ENCODE assay signal across 25 cellular contexts in genomic region chr3:24689353-24689752, GRCh38.
"Had no signal": no experiment of that assay in that cellular context is flagged by ENCODE, and none has a peak within 500 bp of the region (broad histone marks: within the 10 kb centered on the region; RNA-seq: fewer than 3 reads in every experiment).

No MANE protein-coding gene starts in this region.

- H3K36me3 Mint-ChIP-seq: activated naive CD8-positive, alpha-beta T cell; memory B cell; natural killer cell treated with Interleukin-12 subunit alpha and Interleukin-12 subunit beta and Interleukin-15 and Interleukin-18, amount 100 ng/mL, for 72 hours had no signal

- H3K9me3 ChIP-seq: body of pancreas, colonic mucosa, esophagus squamous epithelium, mucosa of descending colon, tibial nerve had no signal

- ATAC-seq: activated CD4-positive, CD25-positive, alpha-beta regulatory T cell treated with anti-CD3 and anti-CD28 coated beads, Interleukin-2, amount 50 U/mL, for 24 hours; body of pancreas; left colon; mucosa of descending colon; natural killer cell treated with Interleukin-12 subunit alpha and Interleukin-12 subunit beta and Interleukin-15 and Interleukin-18, amount 100 ng/mL, for 72 hours; right cardiac atrium had no signal

- H3K27ac Mint-ChIP-seq: activated naive CD8-positive, alpha-beta T cell; memory B cell; natural killer cell treated with Interleukin-12 subunit alpha and Interleukin-12 subunit beta and Interleukin-15 and Interleukin-18, amount 100 ng/mL, for 72 hours had no signal

- H3K4me3 ChIP-seq: body of pancreas, colonic mucosa, esophagus squamous epithelium, mucosa of descending colon, tibial nerve had no signal

- H3K27me3 ChIP-seq: body of pancreas, colonic mucosa, esophagus squamous epithelium, tibial nerve had no signal

- H3K4me1 ChIP-seq: colonic mucosa, esophagus squamous epithelium had no signal

- DNase-seq: activated CD4-positive, alpha-beta T cell treated with anti-CD3 and anti-CD28 coated beads for 48 hours; activated CD4-positive, alpha-beta T cell treated with anti-CD3 and anti-CD28 coated beads, Interleukin-2, amount 50 U/mL, for 48 hours; activated CD8-positive, alpha-beta memory T cell treated with anti-CD3 and anti-CD28 coated beads for 24 hours; activated effector memory CD4-positive, alpha-beta T cell treated with Interleukin-2 at 50 U/mL for 16 hours; activated naive CD4-positive, alpha-beta T cell treated with Interleukin-2 at 50 U/mL for 16 hours; anterior cingulate cortex; body of pancreas; cerebellar nuclear complex; colonic mucosa; effector CD8-positive, alpha-beta T cell; esophagus squamous epithelium; foreskin melanocyte; kidney; left colon; mucosa of descending colon; right cardiac atrium; stimulated activated CD4-positive, alpha-beta T cell treated with anti-CD3 and anti-CD28 coated beads, Interleukin-2, amount 100 ng/mL, for 48 hours; stimulated activated naive CD4-positive, alpha-beta T cell treated with Interleukin-2 at 50 U/mL for 16 hours had no signal

- H3K36me3 ChIP-seq: colonic mucosa, esophagus squamous epithelium, tibial nerve had no signal

- H3K4me1 Mint-ChIP-seq: memory B cell had no signal

- H3K27me3 Mint-ChIP-seq: memory B cell had no signal

- H3K9me3 Mint-ChIP-seq: memory B cell; natural killer cell treated with Interleukin-12 subunit alpha and Interleukin-12 subunit beta and Interleukin-15 and Interleukin-18, amount 100 ng/mL, for 72 hours had no signal

- H3K4me3 Mint-ChIP-seq: activated naive CD8-positive, alpha-beta T cell; memory B cell; natural killer cell treated with Interleukin-12 subunit alpha and Interleukin-12 subunit beta and Interleukin-15 and Interleukin-18, amount 100 ng/mL, for 72 hours had no signal

- H3K27ac ChIP-seq: body of pancreas, colonic mucosa, epithelial cell of prostate, esophagus squamous epithelium, tibial nerve, VCaP had no signal
